ENCODE assay signal across 27 cellular contexts in the genomic region with DNA sequence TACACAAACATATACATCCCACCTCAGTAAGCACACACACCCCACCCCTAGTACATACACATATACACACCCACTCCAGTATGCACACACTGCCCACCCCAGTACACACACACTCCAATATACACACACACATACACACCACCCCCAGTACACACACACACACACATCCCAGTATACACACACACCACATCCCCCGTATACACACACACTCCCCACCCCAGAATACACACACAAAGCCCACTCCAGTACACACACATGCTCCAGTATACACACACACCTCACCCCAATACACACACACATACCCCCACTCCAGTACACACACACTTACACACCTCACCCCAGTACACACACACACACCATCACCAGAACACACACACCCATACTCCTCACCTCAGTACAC.
"Had no signal": no experiment of that assay in that cellular context is flagged by ENCODE, and none has a peak within 500 bp of the region (broad histone marks: within the 10 kb centered on the region; RNA-seq: fewer than 3 reads in every experiment).

No MANE protein-coding gene starts in this region.

- H2AFZ ChIP-seq: hepatocyte had no signal

- H3K9me3 ChIP-seq: colonic mucosa, esophagus muscularis mucosa, gastroesophageal sphincter, heart left ventricle, ovary, psoas muscle, sigmoid colon, stomach, thyroid gland, upper lobe of left lung, uterus had no signal

- H3K4me1 ChIP-seq: colonic mucosa, foreskin keratinocyte, psoas muscle, thyroid gland had no signal

- H3K27me3 ChIP-seq: colonic mucosa, heart left ventricle, ovary, sigmoid colon, stomach, thyroid gland, upper lobe of left lung, uterus had no signal

- H3K79me2 ChIP-seq: hepatocyte had no signal

- ATAC-seq: foreskin keratinocyte; gastroesophageal sphincter; heart left ventricle; left lobe of liver; naive thymus-derived CD8-positive, alpha-beta T cell; psoas muscle; right cardiac atrium; stimulated activated effector memory CD8-positive, alpha-beta T cell treated with anti-CD3 and anti-CD28 coated beads, Interleukin-12 subunit alpha, Interleukin-12 subunit beta, amount 100 ng/mL, for 72 hours had no signal

- H3K36me3 ChIP-seq: colonic mucosa, esophagus muscularis mucosa, gastroesophageal sphincter, heart left ventricle, ovary, sigmoid colon, stomach, thyroid gland, upper lobe of left lung, uterus had no signal

- H3K4me3 ChIP-seq: colonic mucosa, esophagus muscularis mucosa, gastroesophageal sphincter, heart left ventricle, hepatocyte, ovary, psoas muscle, sigmoid colon, stomach, thyroid gland, upper lobe of left lung, uterus had no signal

- H3K27ac ChIP-seq: colonic mucosa, esophagus muscularis mucosa, foreskin keratinocyte, gastroesophageal sphincter, heart left ventricle, hepatocyte, ovary, psoas muscle, sigmoid colon, stomach, thyroid gland, upper lobe of left lung, uterus had no signal

- H3K4me2 ChIP-seq: hepatocyte had no signal

- DNase-seq: colonic mucosa; effector memory CD4-positive, alpha-beta T cell; foreskin keratinocyte; heart left ventricle; kidney; mesendoderm; midbrain; naive thymus-derived CD8-positive, alpha-beta T cell; occipital lobe; ovary; posterior cingulate gyrus; psoas muscle; right cardiac atrium; sigmoid colon; stimulated activated CD4-positive, alpha-beta T cell treated with anti-CD3 and anti-CD28 coated beads, Interleukin-2, amount 100 ng/mL, for 24 hours; stimulated activated CD4-positive, alpha-beta T cell treated with anti-CD3 and anti-CD28 coated beads, Interleukin-4, amount 100 ng/mL, for 24 hours; stimulated activated naive CD4-positive, alpha-beta T cell treated with Interleukin-2 at 50 U/mL for 16 hours; stomach; thyroid gland; upper lobe of left lung; uterus had no signal

- FAIRE-seq: endothelial cell of umbilical vein, kidney had no signal
